ENCODE assay signal across 8 cellular contexts in the genomic region with DNA sequence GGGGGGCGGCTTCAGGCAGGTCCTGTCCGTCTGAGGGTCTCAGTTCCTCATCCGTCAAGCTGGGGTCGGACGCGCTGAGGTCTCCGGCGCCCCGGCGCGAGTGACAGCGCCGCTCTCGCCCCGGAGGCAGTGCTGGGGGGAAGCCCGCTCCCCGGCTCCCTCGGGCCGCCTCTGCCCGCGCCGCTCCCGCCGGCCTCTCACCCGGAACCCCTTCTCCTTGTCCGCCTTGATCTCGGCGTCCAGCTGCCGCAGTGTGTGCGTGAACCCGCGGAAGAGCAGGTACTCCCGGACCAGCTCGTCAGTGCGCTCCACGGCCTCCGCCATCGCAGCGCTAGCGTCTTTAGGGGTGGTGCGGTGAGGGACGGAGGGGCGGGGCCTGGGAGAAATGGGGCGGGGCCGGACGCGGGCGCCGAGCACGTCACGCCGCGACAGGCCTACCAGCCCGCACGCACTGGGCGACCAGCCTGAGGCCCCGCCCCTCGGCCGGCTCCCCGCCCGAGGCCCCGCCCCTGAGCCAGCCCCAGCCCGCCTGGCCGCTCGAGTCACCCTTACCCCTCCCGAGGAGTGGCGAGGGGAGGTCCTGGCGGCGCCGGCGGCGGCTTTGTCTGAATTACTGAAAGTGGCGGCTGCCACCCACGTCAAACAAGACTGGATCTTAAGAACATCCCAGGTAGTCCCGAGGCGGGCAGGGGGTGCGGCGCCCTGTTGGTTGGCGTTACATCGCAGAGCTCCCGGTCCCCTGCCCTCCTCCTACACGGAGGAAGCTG. TPM values are rescaled to one million over a fixed set of nuclear protein-coding genes. Genes with fewer than 3 reads are reported as not detected.
A peak's percentile ranks its signal among the peaks of the same experiment; 100 is the strongest.
DNase-seq lines count a peak whose midpoint lies in the region; ATAC-seq and TF ChIP-seq lines count a peak whose summit lies in the region.

A gene (minus strand): TSS at position 348 of the 767 bp plus-strand sequence. CDS start 24 bp downstream, at position 324.

- TF ChIP-seq CTCF in GM13976 (IDR thresholded peaks at IDR 0.05; ENCODE audit: borderline replicate concordance, control extremely low read depth, extremely low read depth, insufficient read depth, missing control alignments) (peak; percentile 1), type B pancreatic cell (conservative IDR thresholded peaks at IDR 0.05) (no peak)

- peak; percentile 80 for ATAC-seq in HG02852 (IDR thresholded peaks at IDR 0.05; ENCODE audit: unreplicated experiment)
- ATAC-seq in activated naive CD8-positive, alpha-beta T cell treated with anti-CD3 and anti-CD28 coated beads, Interleukin-2, amount 50 U/mL, for 24 hours, result peak; percentile 96

- no peaks in the 10 kb centered on the region for H3K9me3 Mint-ChIP-seq in activated naive CD8-positive, alpha-beta T cell treated with anti-CD3 and anti-CD28 coated beads, Interleukin-2, amount 50 U/mL, for 24 hours
- H3K9me3 Mint-ChIP-seq in type B pancreatic cell, result no peaks in the 10 kb centered on the region

- H3K27ac Mint-ChIP-seq in activated naive CD8-positive, alpha-beta T cell treated with anti-CD3 and anti-CD28 coated beads, Interleukin-2, amount 50 U/mL, for 24 hours, result peak within 1 kb of the TSS; percentile 94
- H3K27ac Mint-ChIP-seq in type B pancreatic cell, result peak within 1 kb of the TSS; percentile 96

- in situ Hi-C loops in GM13976 (cut with MboI; ENCODE audit: low sequenced_read_pairs, unreplicated experiment), result no loop called here

- DNase-seq in GM13976 (ENCODE audit: low spot score) (peak; percentile 100), NCI-H1436 (lab: John Stamatoyannopoulos, UW) (peak; percentile 88), SW480 (ENCODE audit: low spot score) (peak; percentile 83), cardiac septum (ENCODE audit: low spot score) (peak; percentile 99), posterior cingulate gyrus (peak; percentile 94 to 99 (median 97)), type B pancreatic cell (ENCODE audit: extremely low spot score, unreplicated experiment) (peak; percentile 95)
- peak; percentile 97 for DNase-seq in activated naive CD8-positive, alpha-beta T cell treated with anti-CD3 and anti-CD28 coated beads, Interleukin-2, amount 50 U/mL, for 24 hours

- H3K36me3 Mint-ChIP-seq in activated naive CD8-positive, alpha-beta T cell treated with anti-CD3 and anti-CD28 coated beads, Interleukin-2, amount 50 U/mL, for 24 hours (ENCODE audit: low read depth), result peaks cover under 1% of the 10 kb centered on the region
- peaks cover under 1% of the 10 kb centered on the region for H3K36me3 Mint-ChIP-seq in type B pancreatic cell

- peaks cover 55% of the 10 kb centered on the region for H3K4me1 Mint-ChIP-seq in activated naive CD8-positive, alpha-beta T cell treated with anti-CD3 and anti-CD28 coated beads, Interleukin-2, amount 50 U/mL, for 24 hours
- H3K4me1 Mint-ChIP-seq in type B pancreatic cell (ENCODE audit: unreplicated experiment), result peaks cover 19% of the 10 kb centered on the region

- H3K4me3 Mint-ChIP-seq in activated naive CD8-positive, alpha-beta T cell treated with anti-CD3 and anti-CD28 coated beads, Interleukin-2, amount 50 U/mL, for 24 hours, result peak within 1 kb of the TSS; percentile 91
- peak within 1 kb of the TSS; percentile 98 for H3K4me3 Mint-ChIP-seq in type B pancreatic cell

- no peaks in the 10 kb centered on the region for H3K27me3 Mint-ChIP-seq in activated naive CD8-positive, alpha-beta T cell treated with anti-CD3 and anti-CD28 coated beads, Interleukin-2, amount 50 U/mL, for 24 hours
- no peaks in the 10 kb centered on the region for H3K27me3 Mint-ChIP-seq in type B pancreatic cell

- intact Hi-C loops in cardiac septum (cut with DNase I) (no loop called here), posterior cingulate gyrus (cut with DNase I) (loop anchor here (2.0 to 5.0 kb wide), 3 partner anchors 41 to 451 kb away; a partner anchor contains a TSS)

RNA-seq across cellular contexts. Expression of the gene that starts here (rescaled TPM):
- total RNA-seq in cardiac septum (5.2 TPM), type B pancreatic cell (ENCODE audit: low replicate concordance) (10.0 and 25.8 TPM in 2 replicates)

Comparison
In these comparisons a context has a peak if more than half of its experiments do, and no peak if none do; other contexts are left out.
1. Peak in every context shown above with its lines: DNase-seq and ATAC-seq.